8 cellular contexts compared by ENCODE assay signal in genomic region chr6:111871207-111871606, GRCh38. TPM values are rescaled to one million over a fixed set of nuclear protein-coding genes. Genes with fewer than 3 reads are reported as not detected.
DNase-seq lines count a peak whose midpoint lies in the region; ATAC-seq and TF ChIP-seq lines count a peak whose summit lies in the region.

No MANE protein-coding gene starts in this region.

- TF ChIP-seq CTCF in foreskin fibroblast (IDR thresholded peaks at IDR 0.05; ENCODE audit: low read depth, low read length) (no peak), spleen (IDR thresholded peaks at IDR 0.05 in 8 of 11, conservative IDR thresholded peaks at IDR 0.05 in 3 of 11) (no peak)

- H3K4me3 ChIP-seq in foreskin fibroblast (ENCODE audit: low read depth in 1 of 2, low read length in 2 of 2) (peak overlapping the region; percentile 61 to 87), spleen (peak overlapping the region; percentile 78 to 93 (median 86))

- POLR2A ChIA-PET in activated CD4-positive, alpha-beta T cell treated with anti-CD3 and anti-CD28 coated beads, Interleukin-2, amount 10 ng/mL, durations not matched to agents 7 days and 5 days (lab: Charles Lee), result no interaction called here

- peak overlapping the region; percentile 96 for H3K4me3 Mint-ChIP-seq in activated CD4-positive, alpha-beta T cell treated with anti-CD3 and anti-CD28 coated beads, Interleukin-2, amount 10 ng/mL, durations not matched to agents 7 days and 5 days

- H3K27me3 Mint-ChIP-seq in activated CD4-positive, alpha-beta T cell treated with anti-CD3 and anti-CD28 coated beads, Interleukin-2, amount 10 ng/mL, durations not matched to agents 7 days and 5 days, result no peaks in the 10 kb centered on the region

- H3K36me3 Mint-ChIP-seq in activated CD4-positive, alpha-beta T cell treated with anti-CD3 and anti-CD28 coated beads, Interleukin-2, amount 10 ng/mL, durations not matched to agents 7 days and 5 days (ENCODE audit: low read depth), result peaks cover 31% of the 10 kb centered on the region

- TF ChIP-seq POLR2A in spleen (IDR thresholded peaks at IDR 0.05), result no peak

- 12 to 35% (median 22%) methylated on average over 3 of the region's 3 CpGs for WGBS in spleen, 5 donors

- no peak for ATAC-seq in HG03432 (IDR thresholded peaks at IDR 0.05; ENCODE audit: unreplicated experiment)
- ATAC-seq in GM21619 (IDR thresholded peaks at IDR 0.05; ENCODE audit: unreplicated experiment), result no peak

- peak overlapping the region; percentile 95 for H3K27ac Mint-ChIP-seq in activated CD4-positive, alpha-beta T cell treated with anti-CD3 and anti-CD28 coated beads, Interleukin-2, amount 10 ng/mL, durations not matched to agents 7 days and 5 days

- peaks cover 18 to 82% (median 51%) of the 10 kb centered on the region in 6 donors for H3K4me1 ChIP-seq in spleen

- H3K9me3 ChIP-seq in spleen, result no peaks in the 10 kb centered on the region

- peak in 2 of 3 donors; percentile 21 for DNase-seq in stimulated activated CD4-positive, alpha-beta T cell treated with anti-CD3 and anti-CD28 coated beads, TNF-alpha, amount 100 ng/mL, for 1 hour (ENCODE audit: low read depth in 3 of 3, low spot score in 1 of 3)
- no peak for DNase-seq in stimulated activated CD4-positive, alpha-beta T cell treated with anti-CD3 and anti-CD28 coated beads, Interleukin-12 subunit alpha, Interleukin-12 subunit beta, amount 100 ng/mL, for 4 hours
- DNase-seq in activated CD4-positive, alpha-beta T cell treated with anti-CD3 and anti-CD28 coated beads, Interleukin-2, amount 10 ng/mL, durations not matched to agents 7 days and 5 days, result peak; percentile 68
- DNase-seq in foreskin fibroblast, result peak in 1 of 2 donors; percentile 11
- DNase-seq in spleen, result no peak
- no peak for DNase-seq in NCI-H2029 treated with DMSO at 0.1 percent for 48 hours (lab: John Stamatoyannopoulos, UW)

- H3K27ac ChIP-seq in spleen, result peak overlapping the region; percentile 81 to 94 (median 89)

- intact Hi-C loops in spleen (cut with DNase I; ENCODE audit: low total_unique reads), result loop anchor here (10.0 kb wide), 1 partner anchor 146 kb away; no protein-coding TSS in a partner anchor

- no peaks in the 10 kb centered on the region for H3K9me3 Mint-ChIP-seq in activated CD4-positive, alpha-beta T cell treated with anti-CD3 and anti-CD28 coated beads, Interleukin-2, amount 10 ng/mL, durations not matched to agents 7 days and 5 days

- H3K36me3 ChIP-seq in spleen, result no peaks in the 10 kb centered on the region

- CTCF ChIA-PET in activated CD4-positive, alpha-beta T cell treated with anti-CD3 and anti-CD28 coated beads, Interleukin-2, amount 10 ng/mL, durations not matched to agents 7 days and 5 days (lab: Charles Lee), result no interaction called here

- peaks cover 63% of the 10 kb centered on the region for H3K4me1 Mint-ChIP-seq in activated CD4-positive, alpha-beta T cell treated with anti-CD3 and anti-CD28 coated beads, Interleukin-2, amount 10 ng/mL, durations not matched to agents 7 days and 5 days

- H3K27me3 ChIP-seq in spleen (replicated peaks in 1 of 7), result peaks cover 0 to 8% (median 0%) of the 10 kb centered on the region in 7 donors

RNA-seq across cellular contexts. Expression of gene FYN, which starts 2.0 kb away (rescaled TPM):
- total RNA-seq in activated CD4-positive, alpha-beta T cell treated with anti-CD3 and anti-CD28 coated beads, Interleukin-2, amount 10 ng/mL, durations not matched to agents 7 days and 5 days, result 100 to 1,000 TPM; 179 to 225 TPM
- total RNA-seq in spleen, result 100 to 1,000 TPM; 193 to 409 (median 227) TPM
- polyA plus RNA-seq in spleen, result 10 to 100 TPM; 56.6 to 78.1 (median 65.6) TPM

Comparison
In these comparisons a context has a peak if more than half of its experiments do, and no peak if none do; other contexts are left out.
1. DNase-seq: peak in stimulated activated CD4-positive, alpha-beta T cell treated with anti-CD3 and anti-CD28 coated beads, TNF-alpha, amount 100 ng/mL, for 1 hour (2 of 3) and activated CD4-positive, alpha-beta T cell treated with anti-CD3 and anti-CD28 coated beads, Interleukin-2, amount 10 ng/mL, durations not matched to agents 7 days and 5 days (single experiment); none in stimulated activated CD4-positive, alpha-beta T cell treated with anti-CD3 and anti-CD28 coated beads, Interleukin-12 subunit alpha, Interleukin-12 subunit beta, amount 100 ng/mL, for 4 hours (single experiment), spleen (single experiment) and NCI-H2029 treated with DMSO at 0.1 percent for 48 hours (single experiment).